ENCODE assay signal across 14 cellular contexts in genomic region chr3:71055602-71056001, GRCh38.
DNase-seq lines count a peak whose midpoint lies in the region; ATAC-seq, FAIRE-seq and TF ChIP-seq lines count a peak whose summit lies in the region.
"Had no signal": no experiment of that assay in that cellular context is flagged by ENCODE, and none has a peak within 500 bp of the region (broad histone marks: within the 10 kb centered on the region; RNA-seq: fewer than 3 reads in every experiment).

No MANE protein-coding gene starts in this region.

- no peak for ATAC-seq in CD4-positive, CD25-positive, alpha-beta regulatory T cell (ENCODE audit: low read depth in 2 of 2)
- ATAC-seq in naive thymus-derived CD4-positive, alpha-beta T cell, result no peak
- ATAC-seq in stimulated activated memory B cell treated with anti-CD40 and anti-IgM and Interleukin-4, amounts not matched to agents 10 μg/mL and 1 μg/mL and 100 μg/mL, for 72 hours, result no peak

- peaks cover 28% of the 10 kb centered on the region for H3K36me3 ChIP-seq in CD4-positive, CD25-positive, alpha-beta regulatory T cell (ENCODE audit: control insufficient read depth, insufficient read depth, low read length)
- peaks cover 49% of the 10 kb centered on the region for H3K36me3 ChIP-seq in OCI-LY3 (replicated peaks; ENCODE audit: low read depth, low read length)
- peaks cover 5 to 7% of the 10 kb centered on the region in 2 donors for H3K36me3 ChIP-seq in esophagus (ENCODE audit: control insufficient read depth in 2 of 2, insufficient read depth in 2 of 2, low read length in 1 of 2)
- peaks cover 0 to 36% (median 10%) of the 10 kb centered on the region in 3 experiments for H3K36me3 ChIP-seq in naive thymus-derived CD4-positive, alpha-beta T cell (ENCODE audit: control insufficient read depth in 2 of 3, insufficient read depth in 3 of 3, low read length in 3 of 3)
- H3K36me3 ChIP-seq: SJCRH30 had no signal

- no peaks in the 10 kb centered on the region for H3K9me3 Mint-ChIP-seq in CD4-positive, CD25-positive, alpha-beta regulatory T cell
- H3K9me3 Mint-ChIP-seq in naive thymus-derived CD4-positive, alpha-beta T cell, result no peaks in the 10 kb centered on the region
- no peaks in the 10 kb centered on the region for H3K9me3 Mint-ChIP-seq in stimulated activated memory B cell treated with anti-CD40 and anti-IgM and Interleukin-4, amounts not matched to agents 10 μg/mL and 1 μg/mL and 100 μg/mL, for 72 hours

- no peak for FAIRE-seq in frontal cortex (lab: Jason Lieb, UNC)

- 0 out of 2 replicates have a peak overlapping the region, but pooled peaks have one; percentile 2 for H3K4me2 ChIP-seq in OCI-LY3 (ENCODE audit: low read length)
- H3K4me2 ChIP-seq: BLaER1 treated with 17β-estradiol and CSF1 and Interleukin-3, amounts not matched to agents 10 nM and 100 nM had no signal

- H3K9ac ChIP-seq in OCI-LY3 (ENCODE audit: low read length), result no peak overlapping the region
- H3K9ac ChIP-seq: BLaER1 treated with 17β-estradiol and CSF1 and Interleukin-3, amounts not matched to agents 10 nM and 100 nM had no signal

- CTCF ChIA-PET in naive thymus-derived CD4-positive, alpha-beta T cell (lab: Charles Lee), result no interaction called here

- 24 to 40% methylated on average over 6 of the region's 6 CpGs for WGBS in esophagus, 2 donors

- no peak for TF ChIP-seq CTCF in OCI-LY3 (IDR thresholded peaks at IDR 0.05; ENCODE audit: low read depth, low read length)

- no peaks in the 10 kb centered on the region for H3K27me3 Mint-ChIP-seq in CD4-positive, CD25-positive, alpha-beta regulatory T cell
- H3K27me3 Mint-ChIP-seq in naive thymus-derived CD4-positive, alpha-beta T cell, result peaks cover 0 to 1% (median 0%) of the 10 kb centered on the region in 5 donors
- H3K27me3 Mint-ChIP-seq in stimulated activated memory B cell treated with anti-CD40 and anti-IgM and Interleukin-4, amounts not matched to agents 10 μg/mL and 1 μg/mL and 100 μg/mL, for 72 hours, result no peaks in the 10 kb centered on the region

- peak overlapping the region; percentile 2 for H3K4me3 ChIP-seq in CD4-positive, CD25-positive, alpha-beta regulatory T cell (ENCODE audit: low read depth, low read length)
- H3K4me3 ChIP-seq in OCI-LY3 (ENCODE audit: low read length) (no peak overlapping the region), esophagus (ENCODE audit: low read depth in 1 of 2, low read length in 2 of 2) (no peak overlapping the region)
- no peak overlapping the region for H3K4me3 ChIP-seq in naive thymus-derived CD4-positive, alpha-beta T cell (ENCODE audit: low read length)
- H3K4me3 ChIP-seq: BLaER1 treated with 17β-estradiol and CSF1 and Interleukin-3, amounts not matched to agents 10 nM and 100 nM; cardiac muscle cell; SJCRH30 had no signal

- H3K4me3 Mint-ChIP-seq in CD4-positive, CD25-positive, alpha-beta regulatory T cell, result peak overlapping the region; percentile 49 to 78 (median 76)
- peak overlapping the region in 6 of 10 donors; percentile 27 to 87 (median 58) for H3K4me3 Mint-ChIP-seq in naive thymus-derived CD4-positive, alpha-beta T cell
- H3K4me3 Mint-ChIP-seq in stimulated activated memory B cell treated with anti-CD40 and anti-IgM and Interleukin-4, amounts not matched to agents 10 μg/mL and 1 μg/mL and 100 μg/mL, for 72 hours, result no peak overlapping the region

- POLR2A ChIA-PET in naive thymus-derived CD4-positive, alpha-beta T cell (lab: Charles Lee), result interaction anchor here (0.6 to 1.8 kb wide), 4 partner anchors 12 to 369 kb away, joined by 4 to 5 read pairs (median 4); no protein-coding TSS in a partner anchor

- H2AFZ ChIP-seq in OCI-LY3 (ENCODE audit: low read depth, low read length), result no peak overlapping the region

- DNase-seq in CD4-positive, CD25-positive, alpha-beta regulatory T cell, result no peak
- no peak for DNase-seq in naive thymus-derived CD4-positive, alpha-beta T cell
- no peak for DNase-seq in frontal cortex (ENCODE audit: low spot score in 2 of 2)
- DNase-seq in mesenteric fat pad (ENCODE audit: low spot score), result no peak
- DNase-seq in HPDE6-E6E7 (ENCODE audit: extremely low spot score), result no peak
- DNase-seq: activated CD4-positive, alpha-beta T cell treated with anti-CD3 and anti-CD28 coated beads, Interleukin-2, amount 50 U/mL, for 4 hours; NCI-H2171 treated with DMSO at 0.1 percent for 48 hours; SJCRH30 had no signal

- H3K9me3 ChIP-seq in CD4-positive, CD25-positive, alpha-beta regulatory T cell (ENCODE audit: control insufficient read depth in 2 of 2, low read length in 2 of 2), result no peaks in the 10 kb centered on the region
- H3K9me3 ChIP-seq in OCI-LY3 (ENCODE audit: insufficient read depth, low read length) (no peaks in the 10 kb centered on the region), esophagus (ENCODE audit: control insufficient read depth in 2 of 2, insufficient read depth in 1 of 2, low read depth in 1 of 2, low read length in 1 of 2) (no peaks in the 10 kb centered on the region)
- H3K9me3 ChIP-seq in naive thymus-derived CD4-positive, alpha-beta T cell (ENCODE audit: control insufficient read depth in 2 of 3, low read length in 3 of 3), result no peaks in the 10 kb centered on the region
- H3K9me3 ChIP-seq: BLaER1 treated with 17β-estradiol and CSF1 and Interleukin-3, amounts not matched to agents 10 nM and 100 nM; neutrophil; SJCRH30 had no signal

- H3K36me3 Mint-ChIP-seq in CD4-positive, CD25-positive, alpha-beta regulatory T cell, result peaks cover 49% of the 10 kb centered on the region
- H3K36me3 Mint-ChIP-seq in naive thymus-derived CD4-positive, alpha-beta T cell, result peaks cover 8 to 38% (median 30%) of the 10 kb centered on the region in 5 donors
- H3K36me3 Mint-ChIP-seq in stimulated activated memory B cell treated with anti-CD40 and anti-IgM and Interleukin-4, amounts not matched to agents 10 μg/mL and 1 μg/mL and 100 μg/mL, for 72 hours, result peaks cover 51% of the 10 kb centered on the region

- H3K79me2 ChIP-seq in OCI-LY3 (ENCODE audit: low read length), result peaks cover 100% of the 10 kb centered on the region

- H3K27me3 ChIP-seq in CD4-positive, CD25-positive, alpha-beta regulatory T cell (ENCODE audit: control insufficient read depth, insufficient read depth, low read length), result no peaks in the 10 kb centered on the region
- H3K27me3 ChIP-seq in OCI-LY3 (ENCODE audit: low read depth, low read length) (no peaks in the 10 kb centered on the region), esophagus (ENCODE audit: control insufficient read depth in 1 of 2, insufficient read depth in 2 of 2, low read length in 2 of 2) (no peaks in the 10 kb centered on the region)
- no peaks in the 10 kb centered on the region for H3K27me3 ChIP-seq in naive thymus-derived CD4-positive, alpha-beta T cell (ENCODE audit: control insufficient read depth in 2 of 2, insufficient read depth in 2 of 2, low read length in 2 of 2)
- H3K27me3 ChIP-seq: cardiac muscle cell, neutrophil, SJCRH30 had no signal

- H4K20me1 ChIP-seq in OCI-LY3 (ENCODE audit: insufficient read depth, low read length), result peaks cover 99% of the 10 kb centered on the region

- peaks cover 53 to 100% (median 90%) of the 10 kb centered on the region in 4 donors for H3K4me1 Mint-ChIP-seq in CD4-positive, CD25-positive, alpha-beta regulatory T cell
- peaks cover 63 to 100% (median 100%) of the 10 kb centered on the region in 7 donors for H3K4me1 Mint-ChIP-seq in naive thymus-derived CD4-positive, alpha-beta T cell
- H3K4me1 Mint-ChIP-seq in stimulated activated memory B cell treated with anti-CD40 and anti-IgM and Interleukin-4, amounts not matched to agents 10 μg/mL and 1 μg/mL and 100 μg/mL, for 72 hours, result peaks cover 88% of the 10 kb centered on the region

- H3K4me1 ChIP-seq in CD4-positive, CD25-positive, alpha-beta regulatory T cell (ENCODE audit: control insufficient read depth, insufficient read depth, low read length, poor library complexity, severe bottlenecking), result peaks cover 100% of the 10 kb centered on the region
- peaks cover 99% of the 10 kb centered on the region for H3K4me1 ChIP-seq in OCI-LY3 (ENCODE audit: low read length)
- peaks cover 5 to 10% of the 10 kb centered on the region in 2 donors for H3K4me1 ChIP-seq in esophagus (ENCODE audit: control insufficient read depth in 2 of 2, insufficient read depth in 2 of 2, low read length in 1 of 2)
- H3K4me1 ChIP-seq in naive thymus-derived CD4-positive, alpha-beta T cell (ENCODE audit: control insufficient read depth in 2 of 2, insufficient read depth in 2 of 2, low read length in 2 of 2), result peaks cover 43 to 93% of the 10 kb centered on the region in 2 donors
- H3K4me1 ChIP-seq: SJCRH30 had no signal

- intact Hi-C loops in naive thymus-derived CD4-positive, alpha-beta T cell (cut with micrococcal nuclease), result loop anchor here in 1 of 2 donors (1.0 kb wide), 1 partner anchor 9 kb away; no protein-coding TSS in a partner anchor

- H3K27ac ChIP-seq in CD4-positive, CD25-positive, alpha-beta regulatory T cell (ENCODE audit: insufficient read depth, low read length, poor library complexity, severe bottlenecking), result peak overlapping the region; percentile 76
- H3K27ac ChIP-seq in OCI-LY3 (ENCODE audit: low read length) (no peak overlapping the region), esophagus (ENCODE audit: low read depth in 2 of 2, low read length in 1 of 2) (peak overlapping the region; percentile 5 to 49)
- peak overlapping the region; percentile 11 for H3K27ac ChIP-seq in naive thymus-derived CD4-positive, alpha-beta T cell (ENCODE audit: low read depth, low read length)
- H3K27ac ChIP-seq: BLaER1 treated with 17β-estradiol and CSF1 and Interleukin-3, amounts not matched to agents 10 nM and 100 nM; cardiac muscle cell; neutrophil; SJCRH30 had no signal

- peak overlapping the region; percentile 88 to 96 (median 93) for H3K27ac Mint-ChIP-seq in CD4-positive, CD25-positive, alpha-beta regulatory T cell
- peak overlapping the region in 5 of 9 donors; percentile 86 to 96 (median 94) for H3K27ac Mint-ChIP-seq in naive thymus-derived CD4-positive, alpha-beta T cell
- no peak overlapping the region for H3K27ac Mint-ChIP-seq in stimulated activated memory B cell treated with anti-CD40 and anti-IgM and Interleukin-4, amounts not matched to agents 10 μg/mL and 1 μg/mL and 100 μg/mL, for 72 hours
